8 cellular contexts compared by ENCODE assay signal in the genomic region with DNA sequence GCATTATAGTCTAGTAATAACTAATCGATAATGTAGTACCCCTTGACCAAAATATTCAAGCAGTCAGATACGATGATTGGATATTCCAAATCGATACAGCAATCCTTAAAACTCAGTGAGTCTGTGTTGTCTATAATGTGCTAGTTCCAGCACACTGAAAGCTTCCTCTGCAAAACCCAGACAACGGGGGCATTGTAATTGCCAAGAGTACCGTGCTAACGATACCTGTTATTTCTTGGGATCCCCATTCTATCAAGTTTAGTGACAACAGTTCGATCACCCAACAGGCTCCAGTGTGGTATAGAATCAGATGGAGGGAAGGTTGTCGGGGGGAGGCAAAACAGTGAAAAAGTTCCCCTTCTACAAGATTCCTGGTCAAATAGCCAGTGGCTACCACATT. TPM values are rescaled to one million over a fixed set of nuclear protein-coding genes. Genes with fewer than 3 reads are reported as not detected.
DNase-seq lines count a peak whose midpoint lies in the region; FAIRE-seq and TF ChIP-seq lines count a peak whose summit lies in the region.

No MANE protein-coding gene starts in this region.

- 84 to 89% (median 85%) methylated on average over 8 of the region's 8 CpGs for WGBS in spleen, 5 donors

- no peaks in the 10 kb centered on the region for H3K36me3 ChIP-seq in HAP-1 (replicated peaks)
- H3K36me3 ChIP-seq in iPS-15b (ENCODE audit: control insufficient read depth, insufficient read depth, low read length) = no peaks in the 10 kb centered on the region
- H3K36me3 ChIP-seq in spleen = no peaks in the 10 kb centered on the region

- H3K4me1 Mint-ChIP-seq in activated CD4-positive, alpha-beta memory T cell treated with anti-CD3 and anti-CD28 coated beads for 36 hours (ENCODE audit: low read depth) = peaks cover 13% of the 10 kb centered on the region

- DNase-seq in HAP-1 (ENCODE audit: low spot score in 2 of 2) (no peak), spleen (no peak), SHP77 treated with DMSO at 0.1 percent for 48 hours (lab: John Stamatoyannopoulos, UW) (no peak), HTR-8/SVneo (ENCODE audit: insufficient read length, low spot score) (no peak), activated gamma-delta T cell (lab: John Stamatoyannopoulos, UW) (no peak), NCI-H1930 (lab: John Stamatoyannopoulos, UW) (no peak)
- no peak for DNase-seq in activated CD4-positive, alpha-beta memory T cell treated with anti-CD3 and anti-CD28 coated beads for 36 hours

- POLR2A ChIA-PET in activated CD4-positive, alpha-beta memory T cell treated with anti-CD3 and anti-CD28 coated beads for 36 hours (lab: Charles Lee) = no interaction called here

- no peak overlapping the region for H3K9ac ChIP-seq in iPS-15b (ENCODE audit: low read depth, low read length)

- peaks cover 7% of the 10 kb centered on the region for H3K4me1 ChIP-seq in HAP-1
- H3K4me1 ChIP-seq in iPS-15b (ENCODE audit: control insufficient read depth, insufficient read depth, low read length) = peaks cover 10% of the 10 kb centered on the region
- H3K4me1 ChIP-seq in spleen = peaks cover 5 to 51% (median 29%) of the 10 kb centered on the region in 6 donors

- TF ChIP-seq POLR2A in spleen (IDR thresholded peaks at IDR 0.05) = no peak

- H3K9me3 Mint-ChIP-seq in activated CD4-positive, alpha-beta memory T cell treated with anti-CD3 and anti-CD28 coated beads for 36 hours = no peaks in the 10 kb centered on the region

- TF ChIP-seq CTCF in spleen (IDR thresholded peaks at IDR 0.05 in 8 of 11, conservative IDR thresholded peaks at IDR 0.05 in 3 of 11) = no peak

- peak overlapping the region; percentile 96 to 100 (median 99) for H3K27ac ChIP-seq in spleen

- CTCF ChIA-PET in activated CD4-positive, alpha-beta memory T cell treated with anti-CD3 and anti-CD28 coated beads for 36 hours (lab: Charles Lee) = interaction anchor here (0.6 to 1.9 kb wide), 6 partner anchors 13 to 782 kb away, joined by 3 to 5 read pairs (median 4); no protein-coding TSS in a partner anchor

- H3K9me3 ChIP-seq in HAP-1 = no peaks in the 10 kb centered on the region
- no peaks in the 10 kb centered on the region for H3K9me3 ChIP-seq in iPS-15b (ENCODE audit: control insufficient read depth, insufficient read depth, low read length)
- H3K9me3 ChIP-seq in spleen = no peaks in the 10 kb centered on the region

- peak overlapping the region; percentile 86 for H3K4me3 Mint-ChIP-seq in activated CD4-positive, alpha-beta memory T cell treated with anti-CD3 and anti-CD28 coated beads for 36 hours

- intact Hi-C loops in activated CD4-positive, alpha-beta memory T cell treated with anti-CD3 and anti-CD28 coated beads for 36 hours (cut with micrococcal nuclease) = loop anchor here (5.0 kb wide), 5 partner anchors 102 to 717 kb away; no protein-coding TSS in a partner anchor
- intact Hi-C loops in spleen (cut with DNase I; ENCODE audit: low total_unique reads) = no loop called here

- H3K27ac Mint-ChIP-seq in activated CD4-positive, alpha-beta memory T cell treated with anti-CD3 and anti-CD28 coated beads for 36 hours = no peak overlapping the region

- no peaks in the 10 kb centered on the region for H3K36me3 Mint-ChIP-seq in activated CD4-positive, alpha-beta memory T cell treated with anti-CD3 and anti-CD28 coated beads for 36 hours

- H3K27me3 Mint-ChIP-seq in activated CD4-positive, alpha-beta memory T cell treated with anti-CD3 and anti-CD28 coated beads for 36 hours = no peaks in the 10 kb centered on the region

- H3K27me3 ChIP-seq in HAP-1 (ENCODE audit: low read depth) (no peaks in the 10 kb centered on the region), iPS-15b (ENCODE audit: control insufficient read depth, insufficient read depth, low read length) (peaks cover 35% of the 10 kb centered on the region), spleen (replicated peaks in 1 of 7) (no peaks in the 10 kb centered on the region)

- in situ Hi-C loops in HAP-1 (cut with MboI; ENCODE audit: low sequenced_read_pairs) = no loop called here

- H3K4me3 ChIP-seq in HAP-1 (peak overlapping the region; percentile 71), iPS-15b (ENCODE audit: low read depth, low read length) (peak overlapping the region; percentile 89), spleen (peak overlapping the region in 7 of 8 donors; percentile 51 to 72 (median 57))

- no peak for FAIRE-seq in HTR-8/SVneo (lab: Jason Lieb, UNC)

RNA-seq across cellular contexts. Expression of a gene that starts 0.9 kb away (rescaled TPM):
- 1 to 10 TPM; 3.7 TPM for total RNA-seq in activated CD4-positive, alpha-beta memory T cell treated with anti-CD3 and anti-CD28 coated beads for 36 hours
- total RNA-seq in spleen = 10 to 100 TPM; 10.3 to 23.1 (median 16.6) TPM
- 1 to 10 TPM; 4.4 to 7.1 (median 6.2) TPM for polyA plus RNA-seq in spleen
